19 cellular contexts compared by ENCODE assay signal in genomic region chr13:30363725-30364124, GRCh38. TPM values are rescaled to one million over a fixed set of nuclear protein-coding genes. Genes with fewer than 3 reads are reported as not detected.
A peak's percentile ranks its signal among the peaks of the same experiment; 100 is the strongest.
DNase-seq lines count a peak whose midpoint lies in the region; ATAC-seq and TF ChIP-seq lines count a peak whose summit lies in the region.
"Had no signal": no experiment of that assay in that cellular context is flagged by ENCODE, and none has a peak within 500 bp of the region (broad histone marks: within the 10 kb centered on the region; RNA-seq: fewer than 3 reads in every experiment).

No MANE protein-coding gene starts in this region.

- H3K27me3 Mint-ChIP-seq in endodermal cell (ENCODE audit: insufficient read depth), result no peaks in the 10 kb centered on the region
- H3K27me3 Mint-ChIP-seq: memory B cell; natural killer cell treated with Interleukin-12 subunit alpha and Interleukin-12 subunit beta and Interleukin-15 and Interleukin-18, amount 100 ng/mL, for 72 hours had no signal

- H2AFZ ChIP-seq in ACC112 (ENCODE audit: low read length, unreplicated experiment) (peak overlapping the region; percentile 53), neuronal stem cell (ENCODE audit: low read length) (peak overlapping the region; percentile 38)

- DNase-seq in endodermal cell (no peak), neuronal stem cell (ENCODE audit: low spot score) (no peak), NCI-H1694 (lab: John Stamatoyannopoulos, UW) (no peak)
- no peak for DNase-seq in activated CD4-positive, CD25-positive, alpha-beta regulatory T cell (lab: John Stamatoyannopoulos, UW)
- no peak for DNase-seq in activated CD8-positive, alpha-beta memory T cell treated with anti-CD3 and anti-CD28 coated beads, Interleukin-2, amount 50 U/mL, for 48 hours
- DNase-seq: activated CD8-positive, alpha-beta T cell treated with anti-CD3 and anti-CD28 coated beads, Interleukin-2, amount 10 ng/mL, durations not matched to agents 7 days and 5 days; activated naive CD4-positive, alpha-beta T cell treated with anti-CD3 and anti-CD28 coated beads, Interleukin-2, amount 50 U/mL, for 16 hours; activated T-cell treated with anti-CD3 and anti-CD28 coated beads, Interleukin-2, amount 50 U/mL, for 48 hours; NCI-H1436; NCI-H2171 treated with DMSO at 0.1 percent for 48 hours; SJCRH30; stimulated activated CD4-positive, alpha-beta T cell treated with anti-CD3 and anti-CD28 coated beads, Interleukin-4, amount 100 ng/mL, for 4 hours had no signal

- no peak for ATAC-seq in HG02623 (IDR thresholded peaks at IDR 0.05; ENCODE audit: unreplicated experiment)
- ATAC-seq: activated CD4-positive, CD25-positive, alpha-beta regulatory T cell treated with anti-CD3 and anti-CD28 coated beads, Interleukin-2, amount 50 U/mL, for 24 hours; activated CD8-positive, alpha-beta T cell treated with anti-CD3 and anti-CD28 coated beads, Interleukin-2, amount 10 ng/mL, durations not matched to agents 7 days and 5 days; natural killer cell treated with Interleukin-12 subunit alpha and Interleukin-12 subunit beta and Interleukin-15 and Interleukin-18, amount 100 ng/mL, for 72 hours had no signal

- no peaks in the 10 kb centered on the region for H3K79me1 ChIP-seq in neuronal stem cell (ENCODE audit: low read depth, low read length)

- no peak overlapping the region for H2AK5ac ChIP-seq in neuronal stem cell (ENCODE audit: low read depth, low read length)

- H3K23ac ChIP-seq in neuronal stem cell (ENCODE audit: low read depth, low read length, poor library complexity), result no peak overlapping the region

- H4K91ac ChIP-seq in neuronal stem cell (ENCODE audit: low read depth, low read length, poor library complexity), result no peak overlapping the region

- H3K36me3 ChIP-seq in ACC112 (ENCODE audit: insufficient read depth, low read length), result no peaks in the 10 kb centered on the region
- H3K36me3 ChIP-seq in KOPT-K1 (ENCODE audit: insufficient read depth, low read length), result peaks cover 84% of the 10 kb centered on the region
- H3K36me3 ChIP-seq in endodermal cell (ENCODE audit: control insufficient read depth, insufficient read depth, low read length), result no peaks in the 10 kb centered on the region
- no peaks in the 10 kb centered on the region for H3K36me3 ChIP-seq in neuronal stem cell (replicated peaks in 1 of 2; ENCODE audit: control insufficient read depth in 2 of 2, insufficient read depth in 2 of 2, low read length in 2 of 2)
- H3K36me3 ChIP-seq: ascending aorta, SJCRH30 had no signal

- no peak overlapping the region for H2BK5ac ChIP-seq in neuronal stem cell (ENCODE audit: low read length)

- H3K27ac ChIP-seq in ACC112 (ENCODE audit: low read depth, low read length) (no peak overlapping the region), KOPT-K1 (ENCODE audit: low read depth, low read length, poor library complexity, severe bottlenecking) (peak overlapping the region; percentile 11), endodermal cell (ENCODE audit: low read depth, low read length) (no peak overlapping the region), neuronal stem cell (replicated peaks; ENCODE audit: low read length) (no peak overlapping the region)
- H3K27ac ChIP-seq: ascending aorta, SJCRH30 had no signal

- no peaks in the 10 kb centered on the region for H3K27me3 ChIP-seq in ACC112 (ENCODE audit: insufficient read depth, low read length)
- no peaks in the 10 kb centered on the region for H3K27me3 ChIP-seq in endodermal cell (ENCODE audit: control insufficient read depth, insufficient read depth, low read length, poor library complexity, severe bottlenecking)
- peaks cover 0 to 7% (median 0%) of the 10 kb centered on the region in 3 experiments for H3K27me3 ChIP-seq in neuronal stem cell (ENCODE audit: control insufficient read depth in 3 of 3, insufficient read depth in 3 of 3, low read depth in 1 of 3, low read length in 3 of 3)
- H3K27me3 ChIP-seq: ascending aorta, SJCRH30 had no signal

- no peak for TF ChIP-seq CTCF in endodermal cell (conservative IDR thresholded peaks at IDR 0.05)

- H3K79me2 ChIP-seq in ACC112 (ENCODE audit: control insufficient read depth, insufficient read depth, low read length, unreplicated experiment), result no peaks in the 10 kb centered on the region

- no peak overlapping the region for H2BK12ac ChIP-seq in neuronal stem cell (ENCODE audit: low read length)

- no peaks in the 10 kb centered on the region for H3K9me3 Mint-ChIP-seq in endodermal cell
- H3K9me3 Mint-ChIP-seq: memory B cell; natural killer cell treated with Interleukin-12 subunit alpha and Interleukin-12 subunit beta and Interleukin-15 and Interleukin-18, amount 100 ng/mL, for 72 hours had no signal

- H4K8ac ChIP-seq in neuronal stem cell (ENCODE audit: low read depth, low read length), result no peak overlapping the region

- 85 to 91% methylated on average over 2 to 5 of the region's 5 CpGs for WGBS in endodermal cell (ENCODE audit: insufficient coverage in 1 of 2, insufficient read length in 1 of 2), 2 experiments
- no CpG with 5 or more reads among the region's 5 CpGs for WGBS in neuronal stem cell (ENCODE audit: extremely low coverage in 2 of 2, insufficient read length in 2 of 2, insufficient replicate concordance in 1 of 2), 2 donors

- H3K9ac ChIP-seq in endodermal cell (ENCODE audit: extremely low read depth, low read length, poor library complexity, severe bottlenecking) (no peak overlapping the region), neuronal stem cell (ENCODE audit: low read depth, low read length, poor library complexity) (no peak overlapping the region)

- H3K4ac ChIP-seq in neuronal stem cell (ENCODE audit: low read length), result no peak overlapping the region

- H2BK15ac ChIP-seq in neuronal stem cell (ENCODE audit: low read length), result no peak overlapping the region

- no peak overlapping the region for H2BK120ac ChIP-seq in neuronal stem cell (ENCODE audit: low read depth, low read length)

- H3K4me2 ChIP-seq in neuronal stem cell (ENCODE audit: insufficient read depth, low read length, poor library complexity, severe bottlenecking), result no peak overlapping the region

- H3K27ac Mint-ChIP-seq in endodermal cell, result peak overlapping the region; percentile 77
- H3K27ac Mint-ChIP-seq: activated CD8-positive, alpha-beta T cell treated with anti-CD3 and anti-CD28 coated beads, Interleukin-2, amount 10 ng/mL, durations not matched to agents 7 days and 5 days; memory B cell; natural killer cell treated with Interleukin-12 subunit alpha and Interleukin-12 subunit beta and Interleukin-15 and Interleukin-18, amount 100 ng/mL, for 72 hours had no signal

- H3K36me3 Mint-ChIP-seq in endodermal cell (ENCODE audit: low read depth), result no peaks in the 10 kb centered on the region

- no peak overlapping the region for H3K18ac ChIP-seq in neuronal stem cell (ENCODE audit: low read length)

- H3K14ac ChIP-seq in neuronal stem cell (ENCODE audit: low read length), result no peak overlapping the region

- H3K9me3 ChIP-seq in KOPT-K1 (ENCODE audit: insufficient read depth, low read length, poor library complexity, severe bottlenecking) (no peaks in the 10 kb centered on the region), endodermal cell (ENCODE audit: control insufficient read depth, low read length) (no peaks in the 10 kb centered on the region), neuronal stem cell (replicated peaks in 1 of 2; ENCODE audit: control insufficient read depth in 2 of 2, insufficient read depth in 1 of 2, low read depth in 1 of 2, low read length in 2 of 2) (no peaks in the 10 kb centered on the region)
- H3K9me3 ChIP-seq: ascending aorta, SJCRH30 had no signal

- H3K4me1 ChIP-seq in ACC112 (ENCODE audit: control insufficient read depth, insufficient read depth, low read length, unreplicated experiment) (peaks cover 28% of the 10 kb centered on the region), endodermal cell (ENCODE audit: control insufficient read depth, insufficient read depth, low read length) (no peaks in the 10 kb centered on the region), neuronal stem cell (ENCODE audit: control insufficient read depth in 2 of 2, insufficient read depth in 1 of 2, low read depth in 1 of 2, low read length in 2 of 2) (peaks cover 3 to 4% of the 10 kb centered on the region in 2 donors)
- H3K4me1 ChIP-seq: ascending aorta, SJCRH30 had no signal

- H3K4me1 Mint-ChIP-seq in endodermal cell, result peaks cover 20% of the 10 kb centered on the region

- H3K4me3 ChIP-seq in ACC112 (ENCODE audit: low read depth, low read length) (no peak overlapping the region), endodermal cell (ENCODE audit: low read length) (no peak overlapping the region), neuronal stem cell (ENCODE audit: low read length in 2 of 2) (no peak overlapping the region)
- H3K4me3 ChIP-seq: ascending aorta, SJCRH30 had no signal

- no peak overlapping the region for H3K4me3 Mint-ChIP-seq in endodermal cell
- H3K4me3 Mint-ChIP-seq: activated CD8-positive, alpha-beta T cell treated with anti-CD3 and anti-CD28 coated beads, Interleukin-2, amount 10 ng/mL, durations not matched to agents 7 days and 5 days; memory B cell; natural killer cell treated with Interleukin-12 subunit alpha and Interleukin-12 subunit beta and Interleukin-15 and Interleukin-18, amount 100 ng/mL, for 72 hours had no signal

RNA-seq across cellular contexts. Expression of gene KATNAL1, which starts 56.4 kb away (rescaled TPM):
- total RNA-seq in endodermal cell, result 10 to 100 TPM; 20.3 to 32.2 TPM
- polyA plus RNA-seq in endodermal cell (2013, experiment 1 of 2), result 17.0 TPM
- polyA plus RNA-seq in endodermal cell (2013, experiment 2 of 2), result 16.1 TPM
- polyA plus RNA-seq in neuronal stem cell (2013, experiment 1 of 2), result 5.1 TPM
- 5.1 TPM for polyA plus RNA-seq in neuronal stem cell (2013, experiment 2 of 2)

RNA-seq across cellular contexts. Expression of gene UBE2L5, which starts 58.6 kb away (rescaled TPM):
- not detected for total RNA-seq in endodermal cell
- not detected for polyA plus RNA-seq in endodermal cell (2013, experiment 1 of 2)
- not detected for polyA plus RNA-seq in endodermal cell (2013, experiment 2 of 2)
- polyA plus RNA-seq in neuronal stem cell (2013, experiment 1 of 2), result not detected
- polyA plus RNA-seq in neuronal stem cell (2013, experiment 2 of 2), result 0.24 TPM
- total RNA-seq: activated CD8-positive, alpha-beta T cell treated with anti-CD3 and anti-CD28 coated beads, Interleukin-2, amount 10 ng/mL, durations not matched to agents 7 days and 5 days; ascending aorta; natural killer cell treated with Interleukin-12 subunit alpha and Interleukin-12 subunit beta and Interleukin-15 and Interleukin-18, amount 100 ng/mL, for 72 hours; SJCRH30 had no signal
